Comparison of ENCODE assay signal across 26 cellular contexts in genomic region chr1:76240321-76240720, GRCh38.
DNase-seq lines count a peak whose midpoint lies in the region; ATAC-seq and TF ChIP-seq lines count a peak whose summit lies in the region.
"Had no signal": no experiment of that assay in that cellular context is flagged by ENCODE, and none has a peak within 500 bp of the region (broad histone marks: within the 10 kb centered on the region; RNA-seq: fewer than 3 reads in every experiment).

No MANE protein-coding gene starts in this region.

- intact Hi-C loops in OCI-LY7 (cut with micrococcal nuclease; ENCODE audit: unreplicated experiment) (no loop called here), aorta (cut with DNase I) (no loop called here)

- peak overlapping the region; percentile 33; the same call in 1 of the 2 replicates for H2AFZ ChIP-seq in OCI-LY7 (ENCODE audit: low read length)
- H2AFZ ChIP-seq: parathyroid adenoma had no signal

- H3K9me3 Mint-ChIP-seq in osteocyte (ENCODE audit: unreplicated experiment) (peaks cover 16% of the 10 kb centered on the region), endodermal cell (peaks cover 28% of the 10 kb centered on the region)

- no TSS peak for BruUV-seq in OCI-LY7 (replicated peaks; lab: Mats Ljungman, UMichigan)

- no peak overlapping the region for H3K27ac ChIP-seq in OCI-LY7 (ENCODE audit: low read depth, low read length, poor library complexity, severe bottlenecking)
- H3K27ac ChIP-seq in aorta (ENCODE audit: low read depth in 1 of 2, low read length in 2 of 2) = no peak overlapping the region
- no peak overlapping the region for H3K27ac ChIP-seq in endodermal cell (ENCODE audit: low read depth, low read length)
- H3K27ac ChIP-seq: 22Rv1, left ventricle myocardium inferior, parathyroid adenoma, upper lobe of left lung, WERI-Rb-1 had no signal

- DNase-seq in NCI-H2227 (lab: John Stamatoyannopoulos, UW; ENCODE audit: unreplicated experiment) (peak; percentile 11), NCI-H2227 treated with DMSO at 0.1 percent for 48 hours (lab: John Stamatoyannopoulos, UW) (no peak), OCI-LY7 (ENCODE audit: low spot score) (peak; percentile 10), kidney tubule cell (ENCODE audit: low spot score) (peak; percentile 39), osteocyte (ENCODE audit: extremely low spot score, unreplicated experiment) (no peak), aorta (no peak), endodermal cell (no peak), NCI-H1436 (lab: John Stamatoyannopoulos, UW) (no peak)
- DNase-seq: activated CD4-positive, alpha-beta T cell treated with anti-CD3 and anti-CD28 coated beads, Interleukin-2, amount 50 U/mL, for 4 hours; activated gamma-delta T cell treated with Interleukin-2 at 50 U/mL for 16 hours; C1 segment of cervical spinal cord; DMS153; effector memory CD4-positive, alpha-beta T cell; KBM-7; left ventricle myocardium inferior; NCI-H1092; NCI-H2081; NCI-H524; Right ventricle myocardium superior; stimulated activated CD4-positive, alpha-beta T cell treated with anti-CD3 and anti-CD28 coated beads, Interleukin-2, amount 100 ng/mL, for 48 hours; upper lobe of left lung; WERI-Rb-1 had no signal

- POLR2A ChIA-PET in OCI-LY7 (lab: Charles Lee) = interaction anchor here (1.3 kb wide), 1 partner anchor 18 kb away, joined by 3 read pairs; no protein-coding TSS in a partner anchor

- no peak overlapping the region for H3K9ac ChIP-seq in endodermal cell (ENCODE audit: extremely low read depth, low read length, poor library complexity, severe bottlenecking)
- H3K9ac ChIP-seq: parathyroid adenoma had no signal

- 44 to 48% methylated on average over 1 of the region's 1 CpG for WGBS in aorta, 2 donors
- 67 to 91% methylated on average over 1 of the region's 1 CpG for WGBS in endodermal cell (ENCODE audit: insufficient coverage in 1 of 2, insufficient read length in 1 of 2), 2 experiments

- H3K9me2 ChIP-seq in OCI-LY7 (ENCODE audit: insufficient read depth, low read length) = no peaks in the 10 kb centered on the region

- H3K4me1 Mint-ChIP-seq in osteocyte (ENCODE audit: unreplicated experiment) (no peaks in the 10 kb centered on the region), endodermal cell (peaks cover 32% of the 10 kb centered on the region)
- H3K4me1 Mint-ChIP-seq: central memory CD8-positive, alpha-beta T cell had no signal

- TF ChIP-seq CTCF in OCI-LY7 (conservative IDR thresholded peaks at IDR 0.05; ENCODE audit: low read length) = no peak
- TF ChIP-seq CTCF in osteocyte (IDR thresholded peaks at IDR 0.05) = no peak
- TF ChIP-seq CTCF in endodermal cell (conservative IDR thresholded peaks at IDR 0.05) = no peak

- no peaks in the 10 kb centered on the region for H3K36me3 Mint-ChIP-seq in osteocyte (ENCODE audit: unreplicated experiment)
- peaks cover 2% of the 10 kb centered on the region for H3K36me3 Mint-ChIP-seq in endodermal cell (ENCODE audit: low read depth)

- H3K4me2 ChIP-seq in OCI-LY7 (ENCODE audit: low read length) = peak overlapping the region; percentile 24

- H3K27ac Mint-ChIP-seq in osteocyte (ENCODE audit: unreplicated experiment) (no peak overlapping the region), endodermal cell (no peak overlapping the region)
- H3K27ac Mint-ChIP-seq: T-helper 1 cell treated with Interleukin-12 subunit alpha and Interleukin-12 subunit beta and Interleukin-4 antibody, amounts not matched to agents 30 μg/mL and 1 μg/mL, for 36 hours had no signal

- H3K4me1 ChIP-seq in OCI-LY7 (ENCODE audit: insufficient read depth, low read length, poor library complexity, severe bottlenecking) (peaks cover 16% of the 10 kb centered on the region), aorta (ENCODE audit: control insufficient read depth in 1 of 2, insufficient read depth in 2 of 2, low read length in 2 of 2) (no peaks in the 10 kb centered on the region), endodermal cell (ENCODE audit: control insufficient read depth, insufficient read depth, low read length) (peaks cover 4% of the 10 kb centered on the region)
- H3K4me1 ChIP-seq: parathyroid adenoma, upper lobe of left lung had no signal

- no peak overlapping the region for H3K4me3 Mint-ChIP-seq in osteocyte (ENCODE audit: unreplicated experiment)
- H3K4me3 Mint-ChIP-seq in endodermal cell = no peak overlapping the region
- H3K4me3 Mint-ChIP-seq: central memory CD8-positive, alpha-beta T cell; T-helper 1 cell treated with Interleukin-12 subunit alpha and Interleukin-12 subunit beta and Interleukin-4 antibody, amounts not matched to agents 30 μg/mL and 1 μg/mL, for 36 hours had no signal

- no peaks in the 10 kb centered on the region for H3K27me3 ChIP-seq in aorta (ENCODE audit: control insufficient read depth in 1 of 2, insufficient read depth in 2 of 2, low read length in 1 of 2)
- H3K27me3 ChIP-seq in endodermal cell (ENCODE audit: control insufficient read depth, insufficient read depth, low read length, poor library complexity, severe bottlenecking) = peaks cover 19% of the 10 kb centered on the region
- H3K27me3 ChIP-seq: upper lobe of left lung had no signal

- ATAC-seq in aorta (ENCODE audit: low FRiP score) = no peak

- H3K9me3 ChIP-seq in OCI-LY7 (ENCODE audit: low read length) (peaks cover 7% of the 10 kb centered on the region; the same call in 1 of the 2 replicates), aorta (ENCODE audit: control insufficient read depth, low read length) (no peaks in the 10 kb centered on the region), endodermal cell (ENCODE audit: control insufficient read depth, low read length) (peaks cover 14% of the 10 kb centered on the region)

- no peaks in the 10 kb centered on the region for H3K79me2 ChIP-seq in OCI-LY7 (ENCODE audit: insufficient read depth, low read depth, low read length)
- H3K79me2 ChIP-seq: parathyroid adenoma had no signal

- CTCF ChIA-PET in OCI-LY7 (lab: Charles Lee; ENCODE audit: unreplicated experiment) = no interaction called here

- H3K4me3 ChIP-seq in OCI-LY7 (ENCODE audit: low read depth, low read length, poor library complexity, severe bottlenecking) = no peak overlapping the region
- no peak overlapping the region for H3K4me3 ChIP-seq in aorta (ENCODE audit: low read length in 2 of 2)
- H3K4me3 ChIP-seq in endodermal cell (ENCODE audit: low read length) = no peak overlapping the region
- H3K4me3 ChIP-seq: left ventricle myocardium inferior, upper lobe of left lung had no signal

- H3K27me3 Mint-ChIP-seq in osteocyte (ENCODE audit: unreplicated experiment) = no peaks in the 10 kb centered on the region
- peaks cover 2% of the 10 kb centered on the region for H3K27me3 Mint-ChIP-seq in endodermal cell (ENCODE audit: insufficient read depth)
- H3K27me3 Mint-ChIP-seq: central memory CD8-positive, alpha-beta T cell had no signal

- no peaks in the 10 kb centered on the region for H4K20me1 ChIP-seq in OCI-LY7 (ENCODE audit: insufficient read depth, low read length)

- H3K36me3 ChIP-seq in OCI-LY7 (ENCODE audit: insufficient read depth, low read length) (no peaks in the 10 kb centered on the region), aorta (ENCODE audit: control insufficient read depth in 1 of 2, insufficient read depth in 2 of 2, low read length in 1 of 2) (no peaks in the 10 kb centered on the region), endodermal cell (ENCODE audit: control insufficient read depth, insufficient read depth, low read length) (no peaks in the 10 kb centered on the region)
- H3K36me3 ChIP-seq: left ventricle myocardium inferior, upper lobe of left lung, WERI-Rb-1 had no signal

Comparison
In these comparisons a context has a peak if more than half of its experiments do, and no peak if none do; other contexts are left out.
1. DNase-seq: peak in NCI-H2227 (single experiment), OCI-LY7 (single experiment) and kidney tubule cell (single experiment); none in NCI-H2227 treated with DMSO at 0.1 percent for 48 hours (single experiment), osteocyte (single experiment), aorta (0 of 2), endodermal cell (single experiment) and NCI-H1436 (single experiment).